1 cellular context compared by ENCODE assay signal in the genomic region with DNA sequence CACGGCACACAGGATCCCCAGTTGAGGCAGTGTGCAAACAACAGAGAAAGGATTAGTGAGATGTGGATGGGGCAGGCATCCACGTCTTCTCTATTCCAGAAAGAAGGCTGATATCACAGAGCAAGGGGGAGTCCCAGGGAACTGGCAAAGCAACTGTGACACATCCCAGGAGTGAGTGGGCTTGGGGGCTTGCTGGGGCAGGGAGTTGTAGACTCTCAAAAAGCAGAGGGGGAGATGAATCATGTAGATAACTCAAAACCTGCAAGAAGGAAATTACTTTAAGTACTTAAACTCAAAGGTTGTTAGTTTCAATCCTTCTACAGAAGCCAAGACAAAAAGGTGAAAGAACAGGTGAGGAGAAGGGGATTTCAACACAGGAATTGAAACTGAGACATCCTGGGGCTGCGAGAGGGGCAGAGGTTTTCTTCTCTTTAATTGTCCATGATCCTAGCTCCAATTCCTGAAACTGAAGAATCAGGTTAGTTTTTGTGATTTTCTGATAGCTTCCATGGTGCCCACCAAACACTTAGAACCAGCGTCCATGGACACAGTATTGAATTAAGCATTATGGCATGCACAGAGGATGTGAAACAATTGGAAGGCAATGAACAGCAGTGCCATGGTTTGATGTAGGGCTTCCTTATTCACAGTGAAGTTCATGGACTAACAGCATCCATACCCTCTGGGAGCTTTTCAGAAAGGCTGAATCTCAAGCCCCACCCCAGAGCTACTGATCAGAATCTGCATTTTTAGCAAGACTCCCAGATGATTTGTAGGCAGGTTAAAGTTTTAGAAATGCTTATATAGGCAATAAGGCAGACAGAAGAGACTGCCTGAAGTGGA.
TF ChIP-seq lines count a peak whose summit lies in the region.

No MANE protein-coding gene starts in this region.

TF ChIP-seq in WTC11, 78 proteins besides CTCF, POLR2A, EP300 and RAD21 (continued from another document):
- TF ChIP-seq, protein P1, sequence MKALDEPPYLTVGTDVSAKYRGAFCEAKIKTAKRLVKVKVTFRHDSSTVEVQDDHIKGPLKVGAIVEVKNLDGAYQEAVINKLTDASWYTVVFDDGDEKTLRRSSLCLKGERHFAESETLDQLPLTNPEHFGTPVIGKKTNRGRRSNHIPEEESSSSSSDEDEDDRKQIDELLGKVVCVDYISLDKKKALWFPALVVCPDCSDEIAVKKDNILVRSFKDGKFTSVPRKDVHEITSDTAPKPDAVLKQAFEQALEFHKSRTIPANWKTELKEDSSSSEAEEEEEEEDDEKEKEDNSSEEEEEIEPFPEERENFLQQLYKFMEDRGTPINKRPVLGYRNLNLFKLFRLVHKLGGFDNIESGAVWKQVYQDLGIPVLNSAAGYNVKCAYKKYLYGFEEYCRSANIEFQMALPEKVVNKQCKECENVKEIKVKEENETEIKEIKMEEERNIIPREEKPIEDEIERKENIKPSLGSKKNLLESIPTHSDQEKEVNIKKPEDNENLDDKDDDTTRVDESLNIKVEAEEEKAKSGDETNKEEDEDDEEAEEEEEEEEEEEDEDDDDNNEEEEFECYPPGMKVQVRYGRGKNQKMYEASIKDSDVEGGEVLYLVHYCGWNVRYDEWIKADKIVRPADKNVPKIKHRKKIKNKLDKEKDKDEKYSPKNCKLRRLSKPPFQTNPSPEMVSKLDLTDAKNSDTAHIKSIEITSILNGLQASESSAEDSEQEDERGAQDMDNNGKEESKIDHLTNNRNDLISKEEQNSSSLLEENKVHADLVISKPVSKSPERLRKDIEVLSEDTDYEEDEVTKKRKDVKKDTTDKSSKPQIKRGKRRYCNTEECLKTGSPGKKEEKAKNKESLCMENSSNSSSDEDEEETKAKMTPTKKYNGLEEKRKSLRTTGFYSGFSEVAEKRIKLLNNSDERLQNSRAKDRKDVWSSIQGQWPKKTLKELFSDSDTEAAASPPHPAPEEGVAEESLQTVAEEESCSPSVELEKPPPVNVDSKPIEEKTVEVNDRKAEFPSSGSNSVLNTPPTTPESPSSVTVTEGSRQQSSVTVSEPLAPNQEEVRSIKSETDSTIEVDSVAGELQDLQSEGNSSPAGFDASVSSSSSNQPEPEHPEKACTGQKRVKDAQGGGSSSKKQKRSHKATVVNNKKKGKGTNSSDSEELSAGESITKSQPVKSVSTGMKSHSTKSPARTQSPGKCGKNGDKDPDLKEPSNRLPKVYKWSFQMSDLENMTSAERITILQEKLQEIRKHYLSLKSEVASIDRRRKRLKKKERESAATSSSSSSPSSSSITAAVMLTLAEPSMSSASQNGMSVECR (CRISPR knock-in tag; IDR thresholded peaks at IDR 0.05; ENCODE audit: borderline replicate concordance), result no peak
- TF ChIP-seq MXD4 (CRISPR knock-in tag; IDR thresholded peaks at IDR 0.05; ENCODE audit: borderline replicate concordance) (no peak), ZNF671 (CRISPR knock-in tag; IDR thresholded peaks at IDR 0.05) (no peak), EMX1 (CRISPR knock-in tag; IDR thresholded peaks at IDR 0.05) (no peak), ATF1 (CRISPR knock-in tag; IDR thresholded peaks at IDR 0.05) (no peak)
